In the genomic region with DNA sequence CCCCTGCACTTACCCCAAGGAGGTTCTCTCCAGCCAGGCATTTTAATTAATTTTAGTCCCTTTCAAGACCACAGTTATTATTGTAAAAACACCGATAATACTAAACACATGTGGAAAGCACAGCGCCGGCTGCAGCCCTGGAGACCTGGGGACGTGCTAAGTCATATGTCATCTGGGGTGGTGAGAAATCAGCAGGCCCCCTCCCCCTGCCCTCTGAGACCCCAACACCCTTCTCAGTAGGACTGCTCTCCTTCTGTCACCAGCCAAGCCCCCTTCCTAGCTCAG, we compare ENCODE assay signal across 32 cellular contexts.
DNase-seq lines count a peak whose midpoint lies in the region; TF ChIP-seq lines count a peak whose summit lies in the region.
"Had no signal": no experiment of that assay in that cellular context is flagged by ENCODE, and none has a peak within 500 bp of the region (broad histone marks: within the 10 kb centered on the region; RNA-seq: fewer than 3 reads in every experiment).

No MANE protein-coding gene starts in this region.

- peaks cover 2% of the 10 kb centered on the region for H3F3A ChIP-seq in SK-N-SH (replicated peaks; ENCODE audit: insufficient read depth)

- DNase-seq in HFFc6 (no peak), SK-N-SH (peak; percentile 83), fibroblast of peridontal ligament (ENCODE audit: extremely low read depth) (peak; percentile 26), type B pancreatic cell (ENCODE audit: extremely low spot score, unreplicated experiment) (no peak), globus pallidus (ENCODE audit: low spot score) (no peak), COLO829 (ENCODE audit: low spot score) (no peak)
- DNase-seq in activated CD4-positive, CD25-positive, alpha-beta regulatory T cell (lab: John Stamatoyannopoulos, UW): no peak
- DNase-seq: activated gamma-delta T cell treated with Interleukin-2 at 50 U/mL for 16 hours; activated naive CD8-positive, alpha-beta T cell treated with anti-CD3 and anti-CD28 coated beads, Interleukin-2, amount 10 ng/mL, durations not matched to agents 7 days and 5 days; activated T-cell treated with anti-CD3 and anti-CD28 coated beads, Interleukin-2, amount 50 U/mL, for 48 hours; central memory CD4-positive, alpha-beta T cell; DMS53; endodermal cell; lower lobe of right lung; NCI-H1417 treated with DMSO at 0.1 percent for 48 hours; NCI-H2029 treated with DMSO at 0.1 percent for 48 hours; NCI-H2227 treated with DMSO at 0.1 percent for 48 hours; NCI-H526; nephron progenitor cell; ovary; Peyer's patch; SJCRH30; stimulated activated naive CD4-positive, alpha-beta T cell; uterus had no signal

- peak; percentile 39; the same call in 1 of the 2 replicates for TF ChIP-seq RAD21 in SK-N-SH (IDR thresholded peaks at IDR 0.05; ENCODE audit: low read length)

- no peaks in the 10 kb centered on the region for H4K20me1 ChIP-seq in SK-N-SH (ENCODE audit: insufficient read depth)
- H4K20me1 ChIP-seq: BLaER1 treated with 17β-estradiol and CSF1 and Interleukin-3, amounts not matched to agents 10 nM and 100 nM had no signal

- peaks cover 2% of the 10 kb centered on the region for H3K9me3 Mint-ChIP-seq in HFFc6
- no peaks in the 10 kb centered on the region for H3K9me3 Mint-ChIP-seq in type B pancreatic cell
- H3K9me3 Mint-ChIP-seq: endodermal cell, nephron progenitor cell had no signal

- H3K36me3 ChIP-seq in SK-N-SH (replicated peaks in 1 of 2; ENCODE audit: control insufficient read depth in 1 of 2, insufficient read depth in 2 of 2, low read length in 1 of 2): no peaks in the 10 kb centered on the region
- H3K36me3 ChIP-seq: ascending aorta; BLaER1 treated with 17β-estradiol and CSF1 and Interleukin-3, amounts not matched to agents 10 nM and 100 nM; gastroesophageal sphincter; HAP-1; lower lobe of right lung; ovary; Peyer's patch; SJCRH30; uterus had no signal

- H3K4me3 ChIP-seq in SK-N-SH (ENCODE audit: low read depth in 2 of 2, low read length in 1 of 2): no peak overlapping the region
- H3K4me3 ChIP-seq: ascending aorta; BLaER1 treated with 17β-estradiol and CSF1 and Interleukin-3, amounts not matched to agents 10 nM and 100 nM; gastroesophageal sphincter; HAP-1; hepatocyte; lower lobe of right lung; ovary; Peyer's patch; SJCRH30; smooth muscle cell; uterus had no signal

- peaks cover 4% of the 10 kb centered on the region for H3K36me3 Mint-ChIP-seq in HFFc6 (ENCODE audit: low read depth)
- H3K36me3 Mint-ChIP-seq in type B pancreatic cell: peaks cover 8% of the 10 kb centered on the region
- H3K36me3 Mint-ChIP-seq: activated naive CD8-positive, alpha-beta T cell treated with anti-CD3 and anti-CD28 coated beads, Interleukin-2, amount 10 ng/mL, durations not matched to agents 7 days and 5 days; WTC11 had no signal

- H3K4me3 Mint-ChIP-seq in HFFc6 (peak overlapping the region; percentile 23; the same call in 1 of the 2 replicates), type B pancreatic cell (no peak overlapping the region)
- H3K4me3 Mint-ChIP-seq: activated naive CD8-positive, alpha-beta T cell treated with anti-CD3 and anti-CD28 coated beads, Interleukin-2, amount 10 ng/mL, durations not matched to agents 7 days and 5 days; endodermal cell; nephron progenitor cell; WTC11 had no signal

- TF ChIP-seq EP300 in SK-N-SH (IDR thresholded peaks at IDR 0.05; ENCODE audit: borderline replicate concordance in 1 of 2, low read depth in 1 of 2, low read length in 1 of 2): peak in 1 of 2 experiments; percentile 92; a peak in 2 of 4 replicates

- peaks cover 62% of the 10 kb centered on the region for H3K4me1 Mint-ChIP-seq in HFFc6 (ENCODE audit: low read depth)
- peaks cover 46% of the 10 kb centered on the region for H3K4me1 Mint-ChIP-seq in type B pancreatic cell (ENCODE audit: unreplicated experiment)
- H3K4me1 Mint-ChIP-seq: activated naive CD8-positive, alpha-beta T cell treated with anti-CD3 and anti-CD28 coated beads, Interleukin-2, amount 10 ng/mL, durations not matched to agents 7 days and 5 days had no signal

- H3K9me3 ChIP-seq in SK-N-SH: no peaks in the 10 kb centered on the region
- H3K9me3 ChIP-seq: ascending aorta; BLaER1 treated with 17β-estradiol and CSF1 and Interleukin-3, amounts not matched to agents 10 nM and 100 nM; gastroesophageal sphincter; HAP-1; lower lobe of right lung; ovary; Peyer's patch; SJCRH30; uterus had no signal

- H3K79me2 ChIP-seq in SK-N-SH (ENCODE audit: insufficient read depth): no peaks in the 10 kb centered on the region
- H3K79me2 ChIP-seq: hepatocyte had no signal

- H3K27ac Mint-ChIP-seq in HFFc6: peak overlapping the region; percentile 74
- H3K27ac Mint-ChIP-seq in type B pancreatic cell: peak overlapping the region; percentile 31
- H3K27ac Mint-ChIP-seq: activated naive CD8-positive, alpha-beta T cell treated with anti-CD3 and anti-CD28 coated beads, Interleukin-2, amount 10 ng/mL, durations not matched to agents 7 days and 5 days; endodermal cell; nephron progenitor cell; WTC11 had no signal

- H3K27ac ChIP-seq in SK-N-SH (ENCODE audit: low read depth in 2 of 2, low read length in 1 of 2): peak overlapping the region; percentile 69 to 72
- H3K27ac ChIP-seq: ascending aorta; BLaER1 treated with 17β-estradiol and CSF1 and Interleukin-3, amounts not matched to agents 10 nM and 100 nM; gastroesophageal sphincter; hepatocyte; HL-60; lower lobe of right lung; ovary; Peyer's patch; SJCRH30; uterus had no signal

- H3K27me3 Mint-ChIP-seq in HFFc6 (ENCODE audit: insufficient read depth): no peaks in the 10 kb centered on the region
- peaks cover 13% of the 10 kb centered on the region for H3K27me3 Mint-ChIP-seq in type B pancreatic cell
- H3K27me3 Mint-ChIP-seq: activated naive CD8-positive, alpha-beta T cell treated with anti-CD3 and anti-CD28 coated beads, Interleukin-2, amount 10 ng/mL, durations not matched to agents 7 days and 5 days had no signal

- CTCF ChIA-PET in SK-N-SH (lab: Yijun Ruan, JAX): interaction anchor here (1.0 to 1.6 kb wide), 5 partner anchors 11 to 177 kb away, joined by 3 to 6 read pairs (median 3); no protein-coding TSS in a partner anchor

- POLR2A ChIA-PET in SK-N-SH (lab: Yijun Ruan, JAX): no interaction called here

- 36% methylated on average over 4 of the region's 4 CpGs for WGBS in SK-N-SH (ENCODE audit: low lambda C conversion rate)

- H2AFZ ChIP-seq in SK-N-SH (ENCODE audit: low read depth): no peak overlapping the region
- H2AFZ ChIP-seq: hepatocyte had no signal

- peaks cover 30 to 37% of the 10 kb centered on the region in 2 experiments for H3K4me1 ChIP-seq in SK-N-SH (ENCODE audit: control insufficient read depth in 1 of 2, insufficient read depth in 2 of 2, low read depth in 1 of 2, low read length in 1 of 2)
- H3K4me1 ChIP-seq: ascending aorta; BLaER1 treated with 17β-estradiol and CSF1 and Interleukin-3, amounts not matched to agents 10 nM and 100 nM; gastroesophageal sphincter; HAP-1; lower lobe of right lung; Peyer's patch; uterus had no signal

- no peaks in the 10 kb centered on the region for H3K27me3 ChIP-seq in SK-N-SH (ENCODE audit: insufficient read depth)
- H3K27me3 ChIP-seq: ascending aorta; BLaER1 treated with 17β-estradiol and CSF1 and Interleukin-3, amounts not matched to agents 10 nM and 100 nM; hepatocyte; ovary; Peyer's patch; SJCRH30 had no signal

- TF ChIP-seq CTCF in HFFc6 (IDR thresholded peaks at IDR 0.05) (no peak), SK-N-SH (IDR thresholded peaks at IDR 0.05) (no peak), type B pancreatic cell (conservative IDR thresholded peaks at IDR 0.05) (no peak)

- H3K9me2 ChIP-seq in SK-N-SH: no peaks in the 10 kb centered on the region

- H3K9ac ChIP-seq in SK-N-SH: peak overlapping the region; percentile 45
- H3K9ac ChIP-seq: BLaER1 treated with 17β-estradiol and CSF1 and Interleukin-3, amounts not matched to agents 10 nM and 100 nM had no signal

- H3K4me2 ChIP-seq in SK-N-SH: peak overlapping the region; percentile 25; the same call in 1 of the 2 replicates
- H3K4me2 ChIP-seq: BLaER1 treated with 17β-estradiol and CSF1 and Interleukin-3, amounts not matched to agents 10 nM and 100 nM; hepatocyte; smooth muscle cell had no signal

TF ChIP-seq in SK-N-SH, 30 proteins besides CTCF, POLR2A, EP300 and RAD21:
- TF ChIP-seq FOXM1 (IDR thresholded peaks at IDR 0.05; ENCODE audit: low read depth) (no peak), GATA2 (CRISPR knock-in tag; IDR thresholded peaks at IDR 0.05) (peak; percentile 54), TCF12 (IDR thresholded peaks at IDR 0.05) (peak; percentile 65), FOXJ3 (CRISPR knock-in tag; IDR thresholded peaks at IDR 0.05) (peak; percentile 40; the same call in 1 of the 2 replicates), CHD2 (IDR thresholded peaks at IDR 0.05; ENCODE audit: low read length, partially characterized antibody) (peak; percentile 67), RCOR1 (IDR thresholded peaks at IDR 0.05; ENCODE audit: low read length) (peak; percentile 87), MEF2A (IDR thresholded peaks at IDR 0.05; ENCODE audit: borderline replicate concordance, low read depth) (no peak), GABPA (IDR thresholded peaks at IDR 0.05; ENCODE audit: low read depth) (no peak)
- TF ChIP-seq, protein P1, sequence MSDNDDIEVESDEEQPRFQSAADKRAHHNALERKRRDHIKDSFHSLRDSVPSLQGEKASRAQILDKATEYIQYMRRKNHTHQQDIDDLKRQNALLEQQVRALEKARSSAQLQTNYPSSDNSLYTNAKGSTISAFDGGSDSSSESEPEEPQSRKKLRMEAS (IDR thresholded peaks at IDR 0.05; ENCODE audit: low read depth): no peak

Comparison
In these comparisons a context has a peak if more than half of its experiments do, and no peak if none do; other contexts are left out.
1. DNase-seq: peak in SK-N-SH (single experiment) and fibroblast of peridontal ligament (single experiment); none in HFFc6 (single experiment), type B pancreatic cell (single experiment), globus pallidus (single experiment), COLO829 (single experiment) and activated CD4-positive, CD25-positive, alpha-beta regulatory T cell (0 of 4).